ENCODE assay signal across 8 cellular contexts in genomic region chr2:222057249-222058073, GRCh38.
A peak's percentile ranks its signal among the peaks of the same experiment; 100 is the strongest.
DNase-seq lines count a peak whose midpoint lies in the region; ATAC-seq and TF ChIP-seq lines count a peak whose summit lies in the region.

No MANE protein-coding gene starts in this region.

- H3K27ac ChIP-seq in ascending aorta (no peak overlapping the region), liver (ENCODE audit: low read depth in 1 of 2, low read length in 2 of 2) (no peak overlapping the region)

- TF ChIP-seq EP300 in Ishikawa (IDR thresholded peaks at IDR 0.05; ENCODE audit: borderline replicate concordance), result no peak

- no peaks in the 10 kb centered on the region for H3K27me3 ChIP-seq in ascending aorta
- peaks cover 0 to 12% (median 6%) of the 10 kb centered on the region in 4 donors for H3K27me3 ChIP-seq in liver (ENCODE audit: control insufficient read depth in 4 of 4, insufficient read depth in 4 of 4, low read length in 3 of 4)

- H3K9me3 Mint-ChIP-seq in activated CD4-positive, alpha-beta T cell treated with anti-CD3 and anti-CD28 coated beads, Interleukin-2, amount 10 ng/mL, durations not matched to agents 7 days and 5 days, result no peaks in the 10 kb centered on the region

- no peaks in the 10 kb centered on the region for H3K36me3 Mint-ChIP-seq in activated CD4-positive, alpha-beta T cell treated with anti-CD3 and anti-CD28 coated beads, Interleukin-2, amount 10 ng/mL, durations not matched to agents 7 days and 5 days (ENCODE audit: low read depth)

- TF ChIP-seq CTCF in ascending aorta (IDR thresholded peaks at IDR 0.05) (peak in 2 of 3 experiments; percentile 41 to 59), liver (IDR thresholded peaks at IDR 0.05; ENCODE audit: low read depth, low read length, missing input control) (peak; percentile 40)

- no peak overlapping the region for H3K27ac Mint-ChIP-seq in activated CD4-positive, alpha-beta T cell treated with anti-CD3 and anti-CD28 coated beads, Interleukin-2, amount 10 ng/mL, durations not matched to agents 7 days and 5 days

- POLR2A ChIA-PET in activated CD4-positive, alpha-beta T cell treated with anti-CD3 and anti-CD28 coated beads, Interleukin-2, amount 10 ng/mL, durations not matched to agents 7 days and 5 days (lab: Charles Lee), result no interaction called here

- intact Hi-C loops in ascending aorta (cut with DNase I), result loop anchor here (5.0 kb wide), 1 partner anchor 555 kb away; no protein-coding TSS in a partner anchor

- peaks cover 24% of the 10 kb centered on the region for H3K27me3 Mint-ChIP-seq in activated CD4-positive, alpha-beta T cell treated with anti-CD3 and anti-CD28 coated beads, Interleukin-2, amount 10 ng/mL, durations not matched to agents 7 days and 5 days

- no peak overlapping the region for H3K4me3 ChIP-seq in ascending aorta
- no peak overlapping the region for H3K4me3 ChIP-seq in liver (ENCODE audit: low read depth in 1 of 3, low read length in 3 of 3)

- DNase-seq in NCI-H1417 (lab: John Stamatoyannopoulos, UW), result peak in 2 of 3 experiments; percentile 2 to 46
- DNase-seq in NCI-H1417 treated with DMSO at 0.1 percent for 48 hours (lab: John Stamatoyannopoulos, UW), result no peak
- DNase-seq in ascending aorta (ENCODE audit: low spot score in 2 of 2), result no peak
- DNase-seq in activated CD4-positive, alpha-beta T cell treated with anti-CD3 and anti-CD28 coated beads, Interleukin-2, amount 10 ng/mL, durations not matched to agents 7 days and 5 days, result no peak

- WGBS in liver, result 32% methylated on average over 6 of the region's 6 CpGs

- CTCF ChIA-PET in activated CD4-positive, alpha-beta T cell treated with anti-CD3 and anti-CD28 coated beads, Interleukin-2, amount 10 ng/mL, durations not matched to agents 7 days and 5 days (lab: Charles Lee), result no interaction called here

- TF ChIP-seq RAD21 in Ishikawa (IDR thresholded peaks at IDR 0.05; ENCODE audit: low read depth) (peak; percentile 80), liver (IDR thresholded peaks at IDR 0.05) (peak; percentile 71 to 73)

- no peaks in the 10 kb centered on the region for H3K4me1 ChIP-seq in ascending aorta
- no peaks in the 10 kb centered on the region for H3K4me1 ChIP-seq in liver (ENCODE audit: control insufficient read depth in 4 of 4, insufficient read depth in 4 of 4, low read length in 3 of 4)

- H3K9ac ChIP-seq in liver (ENCODE audit: low read depth in 1 of 2, low read length in 2 of 2), result no peak overlapping the region

- H3K36me3 ChIP-seq in ascending aorta (no peaks in the 10 kb centered on the region), liver (ENCODE audit: control insufficient read depth in 4 of 4, insufficient read depth in 3 of 4, low read depth in 1 of 4, low read length in 3 of 4) (no peaks in the 10 kb centered on the region)

- no peaks in the 10 kb centered on the region for H3K4me1 Mint-ChIP-seq in activated CD4-positive, alpha-beta T cell treated with anti-CD3 and anti-CD28 coated beads, Interleukin-2, amount 10 ng/mL, durations not matched to agents 7 days and 5 days

- ATAC-seq in GM18909 (IDR thresholded peaks at IDR 0.05; ENCODE audit: poor library complexity, unreplicated experiment) (no peak), GM21526 (IDR thresholded peaks at IDR 0.05; ENCODE audit: low FRiP score, unreplicated experiment) (no peak)

- H3K4me3 Mint-ChIP-seq in activated CD4-positive, alpha-beta T cell treated with anti-CD3 and anti-CD28 coated beads, Interleukin-2, amount 10 ng/mL, durations not matched to agents 7 days and 5 days, result no peak overlapping the region

- H3K9me3 ChIP-seq in ascending aorta (no peaks in the 10 kb centered on the region), liver (ENCODE audit: control insufficient read depth in 4 of 4, low read length in 3 of 4) (no peaks in the 10 kb centered on the region)

TF ChIP-seq in Ishikawa, 13 proteins besides CTCF, POLR2A, EP300 and RAD21 (continues in another document):
- TF ChIP-seq TCF12 (IDR thresholded peaks at IDR 0.05; ENCODE audit: low read depth), result no peak
- TF ChIP-seq TAF1 (IDR thresholded peaks at IDR 0.05; ENCODE audit: low read depth), result no peak
- no peak for TF ChIP-seq USF1 (IDR thresholded peaks at IDR 0.05)
- no peak for TF ChIP-seq CEBPB (IDR thresholded peaks at IDR 0.05)
- no peak for TF ChIP-seq FOXM1 (IDR thresholded peaks at IDR 0.05; ENCODE audit: borderline replicate concordance, low read depth)
- no peak for TF ChIP-seq REST (IDR thresholded peaks at IDR 0.05; ENCODE audit: low read depth)
- no peak for TF ChIP-seq CREB1 (IDR thresholded peaks at IDR 0.05; ENCODE audit: low read depth)
- no peak for TF ChIP-seq TEAD4 (IDR thresholded peaks at IDR 0.05)
- TF ChIP-seq EGR1 (IDR thresholded peaks at IDR 0.05), result no peak
- no peak for TF ChIP-seq YY1 (IDR thresholded peaks at IDR 0.05; ENCODE audit: low read depth)
- TF ChIP-seq ZBTB7A (IDR thresholded peaks at IDR 0.05; ENCODE audit: low read depth), result no peak

TF ChIP-seq in liver, 16 proteins besides CTCF, POLR2A, EP300 and RAD21:
- TF ChIP-seq REST (IDR thresholded peaks at IDR 0.05) (no peak), ATF3 (IDR thresholded peaks at IDR 0.05) (no peak), SP1 (IDR thresholded peaks at IDR 0.05) (no peak), RXRA (IDR thresholded peaks at IDR 0.05) (no peak), EGR1 (IDR thresholded peaks at IDR 0.05; ENCODE audit: low read depth in 2 of 2) (no peak), YY1 (IDR thresholded peaks at IDR 0.05) (no peak), JUND (IDR thresholded peaks at IDR 0.05) (no peak), FOXA2 (IDR thresholded peaks at IDR 0.05) (no peak), FOXA1 (IDR thresholded peaks at IDR 0.05) (no peak), HNF4G (IDR thresholded peaks at IDR 0.05) (no peak)
- TF ChIP-seq, protein P1, sequence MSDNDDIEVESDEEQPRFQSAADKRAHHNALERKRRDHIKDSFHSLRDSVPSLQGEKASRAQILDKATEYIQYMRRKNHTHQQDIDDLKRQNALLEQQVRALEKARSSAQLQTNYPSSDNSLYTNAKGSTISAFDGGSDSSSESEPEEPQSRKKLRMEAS (IDR thresholded peaks at IDR 0.05), result no peak
- TF ChIP-seq, protein P2, sequence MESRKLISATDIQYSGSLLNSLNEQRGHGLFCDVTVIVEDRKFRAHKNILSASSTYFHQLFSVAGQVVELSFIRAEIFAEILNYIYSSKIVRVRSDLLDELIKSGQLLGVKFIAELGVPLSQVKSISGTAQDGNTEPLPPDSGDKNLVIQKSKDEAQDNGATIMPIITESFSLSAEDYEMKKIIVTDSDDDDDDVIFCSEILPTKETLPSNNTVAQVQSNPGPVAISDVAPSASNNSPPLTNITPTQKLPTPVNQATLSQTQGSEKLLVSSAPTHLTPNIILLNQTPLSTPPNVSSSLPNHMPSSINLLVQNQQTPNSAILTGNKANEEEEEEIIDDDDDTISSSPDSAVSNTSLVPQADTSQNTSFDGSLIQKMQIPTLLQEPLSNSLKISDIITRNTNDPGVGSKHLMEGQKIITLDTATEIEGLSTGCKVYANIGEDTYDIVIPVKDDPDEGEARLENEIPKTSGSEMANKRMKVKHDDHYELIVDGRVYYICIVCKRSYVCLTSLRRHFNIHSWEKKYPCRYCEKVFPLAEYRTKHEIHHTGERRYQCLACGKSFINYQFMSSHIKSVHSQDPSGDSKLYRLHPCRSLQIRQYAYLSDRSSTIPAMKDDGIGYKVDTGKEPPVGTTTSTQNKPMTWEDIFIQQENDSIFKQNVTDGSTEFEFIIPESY (IDR thresholded peaks at IDR 0.05), result no peak

Comparison
In these comparisons a context has a peak if more than half of its experiments do, and no peak if none do; other contexts are left out.
1. DNase-seq: peak in NCI-H1417 (2 of 3); none in NCI-H1417 treated with DMSO at 0.1 percent for 48 hours (single experiment), ascending aorta (0 of 2) and activated CD4-positive, alpha-beta T cell treated with anti-CD3 and anti-CD28 coated beads, Interleukin-2, amount 10 ng/mL, durations not matched to agents 7 days and 5 days (single experiment).